13 cellular contexts compared by ENCODE assay signal in genomic region chr9:23587433-23587832, GRCh38.
DNase-seq lines count a peak whose midpoint lies in the region; ATAC-seq and TF ChIP-seq lines count a peak whose summit lies in the region.
"Had no signal": no experiment of that assay in that cellular context is flagged by ENCODE, and none has a peak within 500 bp of the region (broad histone marks: within the 10 kb centered on the region; RNA-seq: fewer than 3 reads in every experiment).

No MANE protein-coding gene starts in this region.

- no peak overlapping the region for H3K4me3 ChIP-seq in heart left ventricle

- TF ChIP-seq CTCF in heart left ventricle (IDR thresholded peaks at IDR 0.05), result peak in 3 of 12 donors; percentile 26 to 46 (median 45)

- intact Hi-C loops in heart left ventricle (cut with DNase I), result no loop called here

- peaks cover 5 to 47% (median 33%) of the 10 kb centered on the region in 12 donors for H3K4me1 ChIP-seq in heart left ventricle

- ATAC-seq in heart left ventricle (peak; percentile 94 to 97 (median 96)), HG03520 (IDR thresholded peaks at IDR 0.05; ENCODE audit: unreplicated experiment) (no peak), GM18909 (IDR thresholded peaks at IDR 0.05; ENCODE audit: poor library complexity, unreplicated experiment) (no peak)
- ATAC-seq: activated T-helper 17 cell treated with anti-CD3 and anti-CD28 coated beads, Interleukin-2, amount 50 U/mL, for 72 hours had no signal

- 10 to 20% (median 18%) methylated on average over 3 of the region's 3 CpGs for WGBS in heart left ventricle, 4 donors

- H3K27me3 ChIP-seq in heart left ventricle, result no peaks in the 10 kb centered on the region

- H3K27ac ChIP-seq in heart left ventricle, result peak overlapping the region in 11 of 12 donors; percentile 8 to 77 (median 62)

- no peak for TF ChIP-seq POLR2A in heart left ventricle (IDR thresholded peaks at IDR 0.05)

- DNase-seq in AG08395 (ENCODE audit: low spot score) (peak; percentile 4), OCI-M1 (lab: John Stamatoyannopoulos, UW) (peak; percentile 80), heart left ventricle (peak; percentile 82 to 94 (median 89)), pons (ENCODE audit: low spot score) (peak; percentile 81), NCI-H526 (lab: John Stamatoyannopoulos, UW) (no peak)
- DNase-seq in stimulated activated CD8-positive, alpha-beta memory T cell treated with anti-CD3 and anti-CD28 coated beads, Interleukin-4, amount 100 ng/mL, for 48 hours, result no peak
- DNase-seq: ACHN; activated CD4-positive, alpha-beta T cell treated with anti-CD3 and anti-CD28 coated beads, Interleukin-2, amount 10 ng/mL, durations not matched to agents 7 days and 5 days; NCI-H524 treated with DMSO at 0.1 percent for 48 hours had no signal

- H3K9me3 ChIP-seq in heart left ventricle, result peaks cover 0 to 7% (median 0%) of the 10 kb centered on the region in 12 donors
- H3K9me3 ChIP-seq: SK-N-SH had no signal

- no peaks in the 10 kb centered on the region for H3K36me3 ChIP-seq in heart left ventricle

Comparison
In these comparisons a context has a peak if more than half of its experiments do, and no peak if none do; other contexts are left out.
1. DNase-seq: peak in AG08395 (single experiment), OCI-M1 (single experiment), heart left ventricle (5 of 5) and pons (single experiment); none in NCI-H526 (0 of 2) and stimulated activated CD8-positive, alpha-beta memory T cell treated with anti-CD3 and anti-CD28 coated beads, Interleukin-4, amount 100 ng/mL, for 48 hours (single experiment).
2. ATAC-seq: peak in heart left ventricle (4 of 4); none in HG03520 (single experiment) and GM18909 (single experiment).